Comparison of ENCODE assay signal across 20 cellular contexts in genomic region chr2:171109020-171109419, GRCh38. TPM values are rescaled to one million over a fixed set of nuclear protein-coding genes. Genes with fewer than 3 reads are reported as not detected.
A peak's percentile ranks its signal among the peaks of the same experiment; 100 is the strongest.
DNase-seq lines count a peak whose midpoint lies in the region; ATAC-seq, FAIRE-seq and TF ChIP-seq lines count a peak whose summit lies in the region.
"Had no signal": no experiment of that assay in that cellular context is flagged by ENCODE, and none has a peak within 500 bp of the region (broad histone marks: within the 10 kb centered on the region; RNA-seq: fewer than 3 reads in every experiment).

No MANE protein-coding gene starts in this region.

- TF ChIP-seq RAD21 in SK-N-SH (IDR thresholded peaks at IDR 0.05; ENCODE audit: low read length) = no peak
- no peak for TF ChIP-seq RAD21 in K562 (CRISPR knock-in tag; conservative IDR thresholded peaks at IDR 0.05 in 1 of 2, IDR thresholded peaks at IDR 0.05 in 1 of 2)

- H3K36me3 ChIP-seq in SK-N-SH (replicated peaks in 1 of 2; ENCODE audit: control insufficient read depth in 1 of 2, insufficient read depth in 2 of 2, low read length in 1 of 2) = peaks cover 0 to 11% of the 10 kb centered on the region in 2 experiments
- H3K36me3 ChIP-seq in CD8-positive, alpha-beta T cell (ENCODE audit: insufficient read depth, low read length) = no peaks in the 10 kb centered on the region
- H3K36me3 ChIP-seq in K562 (ENCODE audit: control insufficient read depth, insufficient read depth, low read length) = peaks cover 13% of the 10 kb centered on the region; the same call in 2 of the 3 replicates
- no peaks in the 10 kb centered on the region for H3K36me3 ChIP-seq in pancreas
- H3K36me3 ChIP-seq: Peyer's patch had no signal

- no peak for FAIRE-seq in K562 (lab: Jason Lieb, UNC)
- peak; percentile 34 for FAIRE-seq in pancreas (lab: Jason Lieb, UNC)

- H3K9me1 ChIP-seq in K562 (ENCODE audit: control insufficient read depth, insufficient read depth, low read length) = no peaks in the 10 kb centered on the region

- peaks cover 5% of the 10 kb centered on the region for H3K9me3 Mint-ChIP-seq in CD8-positive, alpha-beta T cell
- H3K9me3 Mint-ChIP-seq in WTC11 = no peaks in the 10 kb centered on the region

- peaks cover 55% of the 10 kb centered on the region for H3K4me1 Mint-ChIP-seq in CD8-positive, alpha-beta T cell (ENCODE audit: low read depth)
- H3K4me1 Mint-ChIP-seq in WTC11 = peaks cover 22% of the 10 kb centered on the region

- in situ Hi-C loops in K562 (cut with MboI) = no loop called here

- H3K4me1 ChIP-seq in SK-N-SH (ENCODE audit: control insufficient read depth in 1 of 2, insufficient read depth in 2 of 2, low read depth in 1 of 2, low read length in 1 of 2) (no peaks in the 10 kb centered on the region), K562 (replicated peaks in 1 of 2; ENCODE audit: control insufficient read depth in 2 of 2, insufficient read depth in 2 of 2, low read length in 2 of 2) (peaks cover 0 to 2% of the 10 kb centered on the region in 2 experiments; a peak in 3 of 5 replicates), pancreas (peaks cover 0 to 8% (median 0%) of the 10 kb centered on the region in 3 donors)
- H3K4me1 ChIP-seq in CD8-positive, alpha-beta T cell (ENCODE audit: insufficient read depth, low read length) = no peaks in the 10 kb centered on the region
- H3K4me1 ChIP-seq: Peyer's patch had no signal

- H3K9me2 ChIP-seq in SK-N-SH = no peaks in the 10 kb centered on the region

- H4K20me1 ChIP-seq in SK-N-SH (ENCODE audit: insufficient read depth) (0 out of 2 replicates have a peak, but pooled peaks cover 16% of the 10 kb centered on the region), K562 (replicated peaks; ENCODE audit: control insufficient read depth, insufficient read depth, low read length) (0 out of 2 replicates have a peak, but pooled peaks cover 5% of the 10 kb centered on the region)

- H3K9ac ChIP-seq in SK-N-SH (no peak overlapping the region), K562 (ENCODE audit: insufficient read depth in 1 of 2, low read depth in 2 of 2, low read length in 2 of 2) (no peak overlapping the region)

- POLR2A ChIA-PET in SK-N-SH (lab: Yijun Ruan, JAX) (no interaction called here), K562 (lab: Yijun Ruan, JAX) (interaction anchor here (0.6 to 0.9 kb wide), 2 partner anchors 16 to 146 kb away, joined by 3 to 5 read pairs; no protein-coding TSS in a partner anchor), WTC11 (lab: Charles Lee) (no interaction called here)
- POLR2A ChIA-PET in CD8-positive, alpha-beta T cell (lab: Charles Lee) = no interaction called here

- no peak overlapping the region for H3K4me3 ChIP-seq in SK-N-SH (ENCODE audit: low read depth in 2 of 2, low read length in 1 of 2)
- H3K4me3 ChIP-seq in CD8-positive, alpha-beta T cell (ENCODE audit: low read depth, low read length) = no peak overlapping the region
- no peak overlapping the region for H3K4me3 ChIP-seq in K562
- H3K4me3 ChIP-seq in pancreas = no peak overlapping the region
- H3K4me3 ChIP-seq: Peyer's patch had no signal

- H3K4me2 ChIP-seq in SK-N-SH (no peak overlapping the region), K562 (ENCODE audit: insufficient read depth, low read length) (no peak overlapping the region)

- ATAC-seq in SK-N-SH treated with all-trans-retinoic acid at 6 μM for 48 hours (no peak), K562 (no peak), pancreas (no peak), HG03045 (IDR thresholded peaks at IDR 0.05; ENCODE audit: unreplicated experiment) (no peak), WTC11 (no peak)
- ATAC-seq in CD8-positive, alpha-beta T cell = no peak
- ATAC-seq: HCT116 had no signal

- H3K27ac ChIP-seq in SK-N-SH (ENCODE audit: low read depth in 2 of 2, low read length in 1 of 2) (no peak overlapping the region), K562 (ENCODE audit: extremely low read depth, low read depth, low read length) (no peak overlapping the region), pancreas (no peak overlapping the region)
- H3K27ac ChIP-seq in CD8-positive, alpha-beta T cell (ENCODE audit: low read depth, low read length) = no peak overlapping the region
- H3K27ac ChIP-seq: 22Rv1, Peyer's patch had no signal

- TF ChIP-seq CTCF in SK-N-SH (IDR thresholded peaks at IDR 0.05) (no peak), K562 (IDR thresholded peaks at IDR 0.05 in 2 of 3, conservative IDR thresholded peaks at IDR 0.05 in 1 of 3; ENCODE audit: insufficient read depth in 2 of 3, low read depth in 1 of 3, low read length in 3 of 3) (no peak), pancreas (IDR thresholded peaks at IDR 0.05) (no peak), WTC11 (IDR thresholded peaks at IDR 0.05) (no peak)
- no peak for TF ChIP-seq CTCF in CD8-positive, alpha-beta T cell (IDR thresholded peaks at IDR 0.05)

- peaks cover 94% of the 10 kb centered on the region for H3K79me2 ChIP-seq in SK-N-SH (ENCODE audit: insufficient read depth)
- peaks cover 96% of the 10 kb centered on the region for H3K79me2 ChIP-seq in K562 (ENCODE audit: control insufficient read depth, insufficient read depth, low read length)

- no peak for TF ChIP-seq EP300 in SK-N-SH (IDR thresholded peaks at IDR 0.05; ENCODE audit: borderline replicate concordance in 1 of 2, low read depth in 1 of 2, low read length in 1 of 2)
- no peak for TF ChIP-seq EP300 in K562 (IDR thresholded peaks at IDR 0.05; ENCODE audit: low read length)

- peak overlapping the region; percentile 20 for H3K27ac Mint-ChIP-seq in CD8-positive, alpha-beta T cell
- H3K27ac Mint-ChIP-seq in WTC11 = no peak overlapping the region

- no peak overlapping the region for H2AFZ ChIP-seq in SK-N-SH (ENCODE audit: low read depth)
- no peak overlapping the region for H2AFZ ChIP-seq in K562 (ENCODE audit: low read depth, low read length)

- TF ChIP-seq POLR2A in K562 (conservative IDR thresholded peaks at IDR 0.05) = no peak

- WGBS in SK-N-SH (ENCODE audit: low lambda C conversion rate) = 84% methylated on average over 1 of the region's 1 CpG
- WGBS in K562 (ENCODE audit: insufficient coverage, low coverage, missing lambda C conversion rate) = 78% methylated on average over 1 of the region's 1 CpG
- WGBS in pancreas, 2 donors = 42 to 68% methylated on average over 1 of the region's 1 CpG

- DNase-seq in SK-N-SH (no peak), K562 (ENCODE audit: extremely low read depth in 1 of 4, low spot score in 3 of 4) (no peak), pancreas (no peak), NCI-H2227 (lab: John Stamatoyannopoulos, UW; ENCODE audit: unreplicated experiment) (no peak), WTC11 (ENCODE audit: low spot score) (no peak)
- no peak for DNase-seq in CD8-positive, alpha-beta T cell
- DNase-seq: DMS79; GOT3; KG1; NCI-H1105 treated with DMSO at 0.1 percent for 48 hours; NCI-H1694; NCI-H510A; NCI-H748 treated with DMSO at 0.1 percent for 48 hours; NK-92 treated with Interleukin-12 subunit alpha and Interleukin-12 subunit beta, amount 100 ng/mL, for 24 hours; Peyer's patch; Right ventricle myocardium superior had no signal

- no peaks in the 10 kb centered on the region for H3F3A ChIP-seq in SK-N-SH (replicated peaks; ENCODE audit: insufficient read depth)

- no TSS peak for BruUV-seq in K562 (replicated peaks; lab: Mats Ljungman, UMichigan)

- CTCF ChIA-PET in SK-N-SH (lab: Yijun Ruan, JAX) (interaction anchor here (1.5 to 2.8 kb wide), 3 partner anchors 22 to 308 kb away, joined by 3 to 14 read pairs (median 5); no protein-coding TSS in a partner anchor), K562 (lab: Yijun Ruan, JAX; ENCODE audit: low intra/inter-chr PET ratio) (no interaction called here), WTC11 (lab: Charles Lee) (no interaction called here)
- CTCF ChIA-PET in CD8-positive, alpha-beta T cell (lab: Charles Lee) = interaction anchor here (1.1 kb wide), 1 partner anchor 22 kb away, joined by 6 read pairs; no protein-coding TSS in a partner anchor

- no peaks in the 10 kb centered on the region for H3K27me3 Mint-ChIP-seq in CD8-positive, alpha-beta T cell (ENCODE audit: low read depth)
- no peaks in the 10 kb centered on the region for H3K27me3 Mint-ChIP-seq in WTC11 (ENCODE audit: low read depth)

- H3K27me3 ChIP-seq in SK-N-SH (ENCODE audit: insufficient read depth) (no peaks in the 10 kb centered on the region), K562 (ENCODE audit: control insufficient read depth in 2 of 2, insufficient read depth in 2 of 2, low read length in 2 of 2) (no peaks in the 10 kb centered on the region), pancreas (no peaks in the 10 kb centered on the region)
- no peaks in the 10 kb centered on the region for H3K27me3 ChIP-seq in CD8-positive, alpha-beta T cell (ENCODE audit: insufficient read depth, low read length)
- H3K27me3 ChIP-seq: Peyer's patch had no signal

- peaks cover 51% of the 10 kb centered on the region for H3K36me3 Mint-ChIP-seq in CD8-positive, alpha-beta T cell
- peaks cover 7% of the 10 kb centered on the region; the same call in 1 of the 2 replicates for H3K36me3 Mint-ChIP-seq in WTC11

- no peak overlapping the region for H3K4me3 Mint-ChIP-seq in CD8-positive, alpha-beta T cell
- no peak overlapping the region for H3K4me3 Mint-ChIP-seq in WTC11

- intact Hi-C loops in CD8-positive, alpha-beta T cell (cut with DNase I, micrococcal nuclease) = loop anchor here in 1 of 2 experiments (5.0 kb wide), 1 partner anchor 43 kb away; no protein-coding TSS in a partner anchor
- intact Hi-C loops in K562 (cut with micrococcal nuclease) (no loop called here), pancreas (cut with DNase I) (no loop called here)

- H3K9me3 ChIP-seq in SK-N-SH = no peaks in the 10 kb centered on the region
- no peaks in the 10 kb centered on the region for H3K9me3 ChIP-seq in CD8-positive, alpha-beta T cell (ENCODE audit: low read length)
- no peaks in the 10 kb centered on the region for H3K9me3 ChIP-seq in K562 (replicated peaks; ENCODE audit: control insufficient read depth, insufficient read depth, low read depth, low read length)
- H3K9me3 ChIP-seq in pancreas = no peaks in the 10 kb centered on the region
- H3K9me3 ChIP-seq: Peyer's patch had no signal

RNA-seq across cellular contexts. Expression of gene TLK1, which starts 51.7 kb away (rescaled TPM):
- polyA plus RNA-seq in SK-N-SH (2012; rRNA removed) (4.4 and 4.8 TPM in 2 replicates), K562 (2011; rRNA removed) (23.8 and 34.4 TPM in 2 replicates), K562 (2014; fragmentation: Illumina TruSeq; extraction: Trizol) (53.4 and 63.2 TPM in 2 replicates), K562 (2014; fragmentation: Nextera tagmentation; extraction: Ambion mirVana) (10 to 100 TPM; 40.5 to 92.0 TPM), K562 (2014; rRNA removed) (19.3 and 22.6 TPM in 2 replicates), pancreas (10 to 100 TPM in 1 of 2 donors, 1 to 10 TPM in 1; 9.7 to 11.5 TPM)
- 6.7 and 9.0 TPM in 2 replicates for polyA plus RNA-seq in SK-N-SH (2012; cell fraction: cytosol; rRNA removed)
- polyA plus RNA-seq in SK-N-SH (2012; cell fraction: nucleus; rRNA removed) = 3.4 and 5.2 TPM in 2 replicates
- total RNA-seq in CD8-positive, alpha-beta T cell = 100 to 1,000 TPM in 1 of 2 experiments, 10 to 100 TPM in 1; 95.7 to 107 TPM
- total RNA-seq in K562 (2011; cell fraction: chromatin; rRNA removed; ENCODE audit: low replicate concordance) = 28.8 and 103 TPM in 2 replicates
- total RNA-seq in K562 (2011; cell fraction: nucleolus; rRNA removed) = 12.8 and 19.3 TPM in 2 replicates
- 38.3 and 67.9 TPM in 2 replicates for total RNA-seq in K562 (2011; cell fraction: nucleoplasm; rRNA removed)
- total RNA-seq in K562 (2014; rRNA removed) (20.2 and 25.8 TPM in 2 replicates), K562 (2014; rRNA removed; fragmentation: Illumina TruSeq; extraction: Trizol) (41.6 and 46.6 TPM in 2 replicates), K562 (2015; rRNA removed; fragmentation: Illumina TruSeq; extraction: Trizol) (33.4 and 36.6 TPM in 2 replicates), K562 (2021) (87.9 and 101 TPM in 2 replicates), pancreas (10 to 100 TPM; 25.8 to 43.4 (median 34.0) TPM), WTC11 (2021) (91.1 to 99.6 TPM (median 93.9 TPM) in 3 replicates)
- 5.8 and 9.7 TPM in 2 replicates for polyA plus RNA-seq in K562 (2011; cell fraction: cytosol; rRNA removed)
- polyA plus RNA-seq in K562 (2011; cell fraction: nucleus; rRNA removed) = 15.1 and 18.2 TPM in 2 replicates
- 36.3 and 37.3 TPM in 2 replicates for polyA plus RNA-seq in K562 (2012)
- polyA minus RNA-seq in K562 (2011; rRNA and poly(A)+ RNA removed) = 79.3 and 89.8 TPM in 2 replicates
- polyA minus RNA-seq in K562 (2011; cell fraction: cytosol; rRNA and poly(A)+ RNA removed) = 42.7 and 49.5 TPM in 2 replicates
- 21.5 and 39.5 TPM in 2 replicates for polyA minus RNA-seq in K562 (2011; cell fraction: nucleus; rRNA and poly(A)+ RNA removed)

Comparison
In these comparisons a context has a peak if more than half of its experiments do, and no peak if none do; other contexts are left out.
1. CTCF ChIA-PET loops: an anchor here in SK-N-SH (1.5 to 2.8 kb wide) and CD8-positive, alpha-beta T cell (1.1 kb wide); none called in K562 and WTC11.